ENCODE assay signal across 11 cellular contexts in the genomic region with DNA sequence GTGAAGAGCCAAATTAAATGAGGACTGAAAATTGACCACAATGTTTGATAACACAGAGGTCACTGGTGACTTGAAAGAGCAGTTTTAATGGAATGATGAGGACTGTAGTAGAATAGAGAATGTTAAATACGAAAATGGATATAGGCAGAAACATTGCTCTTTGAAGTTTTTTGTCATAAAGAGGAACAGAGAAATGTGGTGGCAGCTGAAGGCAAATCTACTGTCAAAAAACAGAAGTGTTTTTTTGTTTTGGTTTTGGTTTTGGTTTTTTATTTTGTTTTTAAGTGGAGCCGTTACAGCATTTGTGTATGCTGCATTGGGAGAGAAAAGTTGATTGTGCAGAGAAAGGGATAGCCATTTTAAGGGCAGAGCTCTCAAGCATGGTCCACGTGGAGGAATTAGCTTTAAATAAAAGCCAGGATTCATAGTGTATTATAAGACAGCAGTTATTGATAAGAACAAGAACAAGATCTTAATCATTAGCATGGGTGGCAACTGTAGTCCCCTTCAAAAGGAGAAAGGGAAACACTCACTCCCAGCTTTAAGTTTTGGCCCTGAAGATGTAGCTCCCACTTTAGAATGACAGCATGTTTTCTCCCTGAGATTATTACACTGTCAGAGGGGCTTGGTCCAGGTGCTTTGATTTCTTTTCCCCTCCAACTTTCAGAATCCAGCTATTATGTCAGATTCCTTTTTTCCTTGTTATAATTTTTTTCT.
DNase-seq lines count a peak whose midpoint lies in the region; ATAC-seq and TF ChIP-seq lines count a peak whose summit lies in the region.
"Had no signal": no experiment of that assay in that cellular context is flagged by ENCODE, and none has a peak within 500 bp of the region (broad histone marks: within the 10 kb centered on the region; RNA-seq: fewer than 3 reads in every experiment).

No MANE protein-coding gene starts in this region.

- TF ChIP-seq CTCF in DOHH2 (IDR thresholded peaks at IDR 0.05; ENCODE audit: low read depth, low read length, poor library complexity, severe bottlenecking) = no peak

- peak overlapping the region; percentile 58 for H3K4me3 ChIP-seq in DOHH2 (ENCODE audit: low read length)

- no peaks in the 10 kb centered on the region for H3K9me3 Mint-ChIP-seq in T-helper 2 cell treated with Interferon-gamma antibody and Interleukin-4, amounts not matched to agents 5 μg/mL and 100 μg/mL, for 36 hours

- H4K20me1 ChIP-seq in DOHH2 (ENCODE audit: control insufficient read depth, insufficient read depth, low read depth, low read length) = no peaks in the 10 kb centered on the region

- peaks cover 7% of the 10 kb centered on the region; the same call in 1 of the 2 replicates for H3F3A ChIP-seq in DOHH2 (ENCODE audit: control insufficient read depth, insufficient read depth)

- peaks cover 8% of the 10 kb centered on the region for H3K4me1 Mint-ChIP-seq in T-helper 2 cell treated with Interferon-gamma antibody and Interleukin-4, amounts not matched to agents 5 μg/mL and 100 μg/mL, for 36 hours (ENCODE audit: low read depth)

- H3K36me3 Mint-ChIP-seq in T-helper 2 cell treated with Interferon-gamma antibody and Interleukin-4, amounts not matched to agents 5 μg/mL and 100 μg/mL, for 36 hours (ENCODE audit: low read depth) = no peaks in the 10 kb centered on the region

- H3K36me3 ChIP-seq in DOHH2 (ENCODE audit: control insufficient read depth, low read length) = no peaks in the 10 kb centered on the region

- H3K9me2 ChIP-seq in DOHH2 (replicated peaks; ENCODE audit: control insufficient read depth, low read length) = no peaks in the 10 kb centered on the region

- H3K4me2 ChIP-seq in DOHH2 (ENCODE audit: low read length) = peak overlapping the region; percentile 75

- H3K27ac Mint-ChIP-seq in T-helper 2 cell treated with Interferon-gamma antibody and Interleukin-4, amounts not matched to agents 5 μg/mL and 100 μg/mL, for 36 hours = peak overlapping the region; percentile 40

- H3K27me3 ChIP-seq in DOHH2 (ENCODE audit: control insufficient read depth, low read length) = no peaks in the 10 kb centered on the region

- H3K79me2 ChIP-seq in DOHH2 (ENCODE audit: control insufficient read depth, low read length) = no peaks in the 10 kb centered on the region

- no peaks in the 10 kb centered on the region for H3K27me3 Mint-ChIP-seq in T-helper 2 cell treated with Interferon-gamma antibody and Interleukin-4, amounts not matched to agents 5 μg/mL and 100 μg/mL, for 36 hours (ENCODE audit: low read depth)

- no peak for DNase-seq in T-helper 2 cell treated with Interferon-gamma antibody and Interleukin-4, amounts not matched to agents 5 μg/mL and 100 μg/mL, for 36 hours (ENCODE audit: low spot score)
- DNase-seq in NCI-H1436 treated with DMSO at 0.1 percent for 48 hours (lab: John Stamatoyannopoulos, UW) (no peak), iPS-NIHi7 (ENCODE audit: extremely low spot score) (no peak), NCI-H748 treated with DMSO at 0.1 percent for 48 hours (lab: John Stamatoyannopoulos, UW) (no peak), NCI-H187 treated with DMSO at 0.1 percent for 48 hours (lab: John Stamatoyannopoulos, UW) (no peak)
- DNase-seq: activated naive CD4-positive, alpha-beta T cell treated with anti-CD3 and anti-CD28 coated beads, Interleukin-2, amount 50 U/mL, for 16 hours; EL; NCI-H1694 had no signal

- peak overlapping the region; percentile 59 for H3K27ac ChIP-seq in DOHH2 (ENCODE audit: low read depth, low read length)

- H3K4me1 ChIP-seq in DOHH2 (ENCODE audit: control insufficient read depth, low read length) = peaks cover 20% of the 10 kb centered on the region

- no peaks in the 10 kb centered on the region; the same call in 1 of the 2 replicates for H3K9me3 ChIP-seq in DOHH2 (ENCODE audit: control insufficient read depth, insufficient read depth, low read length)

- peak; percentile 91 for ATAC-seq in GM19397 (IDR thresholded peaks at IDR 0.05; ENCODE audit: unreplicated experiment)
- peak; percentile 94 for ATAC-seq in HG03108 (IDR thresholded peaks at IDR 0.05; ENCODE audit: unreplicated experiment)

- peak overlapping the region; percentile 57 for H3K4me3 Mint-ChIP-seq in T-helper 2 cell treated with Interferon-gamma antibody and Interleukin-4, amounts not matched to agents 5 μg/mL and 100 μg/mL, for 36 hours
